ENCODE assay signal across 25 cellular contexts in the genomic region with DNA sequence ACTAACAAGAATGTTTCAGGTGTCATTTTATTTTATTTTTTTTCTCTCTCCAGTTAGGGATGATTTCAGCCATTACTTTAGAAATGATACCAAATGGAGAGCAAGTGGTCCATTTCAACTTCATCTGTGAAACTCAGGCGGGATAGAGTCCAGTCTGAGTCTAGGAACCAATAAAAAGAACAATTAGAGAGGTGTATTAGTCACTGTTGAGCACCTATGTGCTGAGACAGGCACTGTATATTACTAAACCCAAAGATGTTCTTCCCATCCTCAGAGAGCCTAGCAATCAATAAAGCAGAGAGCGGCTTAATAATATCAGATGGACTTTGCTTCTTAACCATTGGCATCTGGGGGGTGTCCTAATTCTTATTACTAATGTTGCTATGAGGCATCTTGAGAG.
"Had no signal": no experiment of that assay in that cellular context is flagged by ENCODE, and none has a peak within 500 bp of the region (broad histone marks: within the 10 kb centered on the region; RNA-seq: fewer than 3 reads in every experiment).

No MANE protein-coding gene starts in this region.

- DNase-seq: activated B cell treated with CpG ODN at 0.5 μM for 24 hours; activated CD4-positive, alpha-beta T cell treated with anti-CD3 and anti-CD28 coated beads, Interleukin-2, amount 50 U/mL, for 4 hours; activated CD8-positive, alpha-beta memory T cell treated with anti-CD3 and anti-CD28 coated beads, Interleukin-2, amount 50 U/mL, for 4 hours; activated effector memory CD4-positive, alpha-beta T cell treated with anti-CD3 and anti-CD28 coated beads, Interleukin-2, amount 50 U/mL, for 16 hours; activated naive CD8-positive, alpha-beta T cell treated with anti-CD3 and anti-CD28 coated beads, Interleukin-2, amount 50 U/mL, for 24 hours; activated T-cell treated with anti-CD3 and anti-CD28 coated beads, Interleukin-2, amount 50 U/mL, for 1 hour; amygdala; cortex of kidney; effector memory CD8-positive, alpha-beta T cell; glutamatergic neuron; left ventricle myocardium inferior; mesendoderm; ovary; right lobe of liver; stimulated activated CD4-positive, alpha-beta T cell treated with anti-CD3 and anti-CD28 coated beads, Interleukin-12 subunit alpha, Interleukin-12 subunit beta, amount 100 ng/mL, for 4 hours; stimulated activated CD4-positive, alpha-beta T cell treated with anti-CD3 and anti-CD28 coated beads, Interleukin-4, amount 100 ng/mL, for 1 hour; stimulated activated naive CD8-positive, alpha-beta T cell treated with anti-CD3 and anti-CD28 coated beads, Interleukin-15, Interleukin-2, amounts not matched to agents 100 U/mL and 50 U/mL, for 24 hours; T-helper 2 cell; upper lobe of left lung had no signal

- H3K9me3 ChIP-seq: right lobe of liver, vagina had no signal

- H3K27me3 ChIP-seq: esophagus muscularis mucosa, ovary, right lobe of liver, upper lobe of left lung, vagina had no signal

- H3K27ac ChIP-seq: esophagus muscularis mucosa, left ventricle myocardium inferior, ovary, right lobe of liver, upper lobe of left lung, vagina had no signal

- ATAC-seq: activated naive CD8-positive, alpha-beta T cell treated with anti-CD3 and anti-CD28 coated beads, Interleukin-2, amount 50 U/mL, for 24 hours; effector memory CD8-positive, alpha-beta T cell; right lobe of liver; stimulated activated naive CD8-positive, alpha-beta T cell treated with anti-CD3 and anti-CD28 coated beads, Interleukin-15, Interleukin-2, amounts not matched to agents 100 U/mL and 50 U/mL, for 24 hours had no signal

- H3K4me1 ChIP-seq: right lobe of liver, upper lobe of left lung had no signal

- H3K36me3 ChIP-seq: esophagus muscularis mucosa, left ventricle myocardium inferior, ovary, right lobe of liver, upper lobe of left lung, vagina had no signal

- H3K4me3 ChIP-seq: esophagus muscularis mucosa, left ventricle myocardium inferior, lung, ovary, right lobe of liver, upper lobe of left lung, vagina had no signal

- FAIRE-seq: endothelial cell of umbilical vein, frontal cortex, islet of Langerhans had no signal
